In the genomic region with DNA sequence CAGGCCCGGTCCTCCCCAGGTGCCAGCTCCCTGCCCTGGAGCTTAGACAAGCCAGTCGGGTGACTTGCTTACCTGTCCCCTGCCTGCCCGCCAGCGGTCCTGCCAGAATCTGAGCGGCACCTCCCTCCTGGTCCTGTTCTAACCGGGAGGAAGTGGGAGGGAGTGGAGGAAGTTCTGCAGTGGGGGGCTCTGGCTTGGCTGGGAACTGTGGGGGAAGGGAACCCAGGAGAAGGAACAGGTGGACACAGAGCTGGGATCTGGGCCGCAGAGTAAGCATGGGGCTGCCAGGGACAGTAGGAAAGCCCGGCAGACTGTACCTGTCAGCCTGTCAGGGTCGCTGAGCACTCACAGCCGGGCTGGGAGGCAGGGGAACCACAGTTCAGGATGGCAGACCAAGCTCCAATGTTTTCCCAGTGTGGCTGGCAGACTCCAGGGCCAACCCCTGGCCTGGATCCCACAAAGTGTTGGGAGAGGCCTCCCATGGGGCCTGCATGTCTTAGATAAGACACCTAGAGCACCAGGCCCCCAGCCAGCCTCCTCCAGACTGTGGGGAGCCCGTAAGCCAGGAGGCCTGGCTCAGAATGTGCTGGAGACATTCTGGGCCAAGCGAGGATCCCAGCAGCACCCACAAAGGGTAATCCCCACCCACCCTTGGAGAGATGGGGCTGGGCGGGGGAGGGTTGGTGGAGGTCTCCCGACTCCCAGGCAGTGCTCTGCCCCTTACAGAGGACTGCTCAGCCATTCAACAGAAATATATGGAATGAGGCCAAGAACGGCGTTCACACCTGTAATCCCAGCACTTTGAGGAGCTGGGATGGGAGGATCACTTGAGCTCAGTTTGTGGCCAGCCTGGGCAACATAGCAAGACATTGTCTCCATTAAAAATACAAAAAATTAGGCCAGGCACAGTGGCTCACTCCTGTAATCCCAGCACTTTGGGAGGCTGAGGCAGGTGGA, we compare ENCODE assay signal across 8 cellular contexts. TPM values are rescaled to one million over a fixed set of nuclear protein-coding genes. Genes with fewer than 3 reads are reported as not detected.
DNase-seq lines count a peak whose midpoint lies in the region; ATAC-seq and TF ChIP-seq lines count a peak whose summit lies in the region.

No MANE protein-coding gene starts in this region.

- no peak for ATAC-seq in HG03025 (IDR thresholded peaks at IDR 0.05; ENCODE audit: low FRiP score, unreplicated experiment)
- ATAC-seq in HG02840 (IDR thresholded peaks at IDR 0.05; ENCODE audit: low FRiP score, unreplicated experiment): no peak

- peaks cover 14 to 47% (median 31%) of the 10 kb centered on the region in 4 donors for H3K4me1 Mint-ChIP-seq in CD4-positive, alpha-beta memory T cell

- H3K27me3 ChIP-seq in CD4-positive, alpha-beta memory T cell (ENCODE audit: insufficient read depth, low read length): no peaks in the 10 kb centered on the region
- H3K27me3 ChIP-seq in fibroblast of lung (ENCODE audit: control insufficient read depth, insufficient read depth, low read length) (no peaks in the 10 kb centered on the region), osteoblast (ENCODE audit: insufficient read depth, low read length) (no peaks in the 10 kb centered on the region)

- H3K36me3 Mint-ChIP-seq in CD4-positive, alpha-beta memory T cell: peaks cover 0 to 2% of the 10 kb centered on the region in 2 donors

- peak overlapping the region in 6 of 8 donors; percentile 15 to 100 (median 51) for H3K4me3 Mint-ChIP-seq in CD4-positive, alpha-beta memory T cell

- H4K20me1 ChIP-seq in fibroblast of lung (ENCODE audit: control insufficient read depth, extremely low read depth, insufficient read depth, low read length) (no peaks in the 10 kb centered on the region), osteoblast (ENCODE audit: insufficient read depth, low read length) (peaks cover 48% of the 10 kb centered on the region)

- no peaks in the 10 kb centered on the region for H3K9me3 ChIP-seq in CD4-positive, alpha-beta memory T cell (ENCODE audit: control insufficient read depth in 1 of 2, low read length in 2 of 2)
- H3K9me3 ChIP-seq in fibroblast of lung (ENCODE audit: control insufficient read depth, insufficient read depth, low read depth, low read length) (no peaks in the 10 kb centered on the region), osteoblast (ENCODE audit: low read depth, low read length) (no peaks in the 10 kb centered on the region)

- H3K27ac Mint-ChIP-seq in CD4-positive, alpha-beta memory T cell: peak overlapping the region in 4 of 7 donors; percentile 13 to 90 (median 32)

- H3K9ac ChIP-seq in fibroblast of lung (ENCODE audit: insufficient read depth, low read length): no peak overlapping the region

- H3K4me3 ChIP-seq in CD4-positive, alpha-beta memory T cell (ENCODE audit: low read length in 2 of 2): no peak overlapping the region
- H3K4me3 ChIP-seq in fibroblast of lung (replicated peaks in 1 of 4; ENCODE audit: control extremely low read depth in 1 of 4, insufficient read depth in 1 of 4, low read depth in 3 of 4, low read length in 4 of 4) (peak overlapping the region in 1 of 4 experiments; percentile 42), osteoblast (ENCODE audit: insufficient read depth, low read length) (no peak overlapping the region)

- peaks cover 68% of the 10 kb centered on the region for H3K79me2 ChIP-seq in fibroblast of lung (ENCODE audit: control insufficient read depth, insufficient read depth, low read length)
- peaks cover 77% of the 10 kb centered on the region for H3K79me2 ChIP-seq in osteoblast (ENCODE audit: insufficient read depth, low read length)

- DNase-seq in CD4-positive, alpha-beta memory T cell: no peak
- no peak for DNase-seq in RWPE1 (ENCODE audit: low spot score)
- peak in 1 of 2 donors; percentile 35 for DNase-seq in fibroblast of lung (ENCODE audit: low read depth in 2 of 2)
- DNase-seq in osteoblast (ENCODE audit: insufficient read length, low spot score, missing footprints): peak; percentile 86
- DNase-seq in HK-2 (ENCODE audit: unreplicated experiment): no peak
- DNase-seq in GM13976 (ENCODE audit: low spot score): no peak

- peaks cover 0 to 2% (median 0%) of the 10 kb centered on the region in 8 donors for H3K9me3 Mint-ChIP-seq in CD4-positive, alpha-beta memory T cell

- CTCF ChIA-PET in CD4-positive, alpha-beta memory T cell (lab: Charles Lee; ENCODE audit: partially characterized antibody): interaction anchor here (1.3 to 5.3 kb wide), 2 partner anchors 17 to 25 kb away, joined by 4 to 18 read pairs; no protein-coding TSS in a partner anchor
- CTCF ChIA-PET in RWPE1 (lab: Yijun Ruan, JAX): interaction anchor here (0.7 to 0.9 kb wide), 2 partner anchors 33 to 582 kb away, joined by 3 to 4 read pairs; no protein-coding TSS in a partner anchor

- intact Hi-C loops in CD4-positive, alpha-beta memory T cell (cut with micrococcal nuclease): no loop called here

- no peaks in the 10 kb centered on the region for H3K36me3 ChIP-seq in CD4-positive, alpha-beta memory T cell (ENCODE audit: insufficient read depth, low read length)
- no peaks in the 10 kb centered on the region for H3K36me3 ChIP-seq in fibroblast of lung (ENCODE audit: control insufficient read depth, insufficient read depth, low read length)
- no peaks in the 10 kb centered on the region for H3K36me3 ChIP-seq in osteoblast (ENCODE audit: insufficient read depth, low read length)

- H3K4me1 ChIP-seq in CD4-positive, alpha-beta memory T cell (ENCODE audit: insufficient read depth, low read length): peaks cover 50% of the 10 kb centered on the region
- H3K4me1 ChIP-seq in fibroblast of lung (ENCODE audit: control insufficient read depth, extremely low read depth, insufficient read depth, low read length) (peaks cover 32% of the 10 kb centered on the region), osteoblast (ENCODE audit: insufficient read depth, low read length) (peaks cover 44% of the 10 kb centered on the region)

- H3K27ac ChIP-seq in CD4-positive, alpha-beta memory T cell (ENCODE audit: low read depth, low read length): no peak overlapping the region
- peak overlapping the region; percentile 90 for H3K27ac ChIP-seq in RWPE1
- H3K27ac ChIP-seq in fibroblast of lung (ENCODE audit: insufficient read depth, low read length): no peak overlapping the region
- H3K27ac ChIP-seq in osteoblast (ENCODE audit: low read depth, low read length): no peak overlapping the region

- POLR2A ChIA-PET in CD4-positive, alpha-beta memory T cell (lab: Charles Lee; ENCODE audit: partially characterized antibody): interaction anchor here (0.7 to 4.9 kb wide), 4 partner anchors 31 to 37 kb away, joined by 3 to 59 read pairs (median 5); a partner anchor contains a TSS
- POLR2A ChIA-PET in RWPE1 (lab: Yijun Ruan, JAX; ENCODE audit: low non-redundant PET): no interaction called here

- TF ChIP-seq CTCF in RWPE1 (conservative IDR thresholded peaks at IDR 0.05; ENCODE audit: low read depth) (no peak), fibroblast of lung (conservative IDR thresholded peaks at IDR 0.05 in 1 of 2, IDR thresholded peaks at IDR 0.05 in 1 of 2; ENCODE audit: low read depth in 1 of 2, low read length in 2 of 2) (no peak), osteoblast (IDR thresholded peaks at IDR 0.05; ENCODE audit: extremely low read depth, low read depth, low read length) (no peak), GM13976 (IDR thresholded peaks at IDR 0.05; ENCODE audit: borderline replicate concordance, control extremely low read depth, extremely low read depth, insufficient read depth, missing control alignments) (no peak)

- H2AFZ ChIP-seq in fibroblast of lung (ENCODE audit: low read length) (no peak overlapping the region), osteoblast (ENCODE audit: low read length) (no peak overlapping the region)

- H3K4me2 ChIP-seq in fibroblast of lung (ENCODE audit: extremely low read depth, insufficient read depth, low read length) (peak overlapping the region; percentile 60), osteoblast (ENCODE audit: insufficient read depth, low read length) (no peak overlapping the region)

- in situ Hi-C loops in GM13976 (cut with MboI; ENCODE audit: low sequenced_read_pairs, unreplicated experiment): no loop called here

- no peaks in the 10 kb centered on the region for H3K27me3 Mint-ChIP-seq in CD4-positive, alpha-beta memory T cell

RNA-seq across cellular contexts. Expression of a gene that starts 2.3 kb away (rescaled TPM):
- total RNA-seq in CD4-positive, alpha-beta memory T cell: 10 to 100 TPM; 42.7 to 43.2 TPM
- 10 to 100 TPM; 46.4 to 91.1 TPM for polyA plus RNA-seq in CD4-positive, alpha-beta memory T cell
- 36.5 and 82.1 TPM in 2 replicates for total RNA-seq in fibroblast of lung
- polyA plus RNA-seq in fibroblast of lung: 234 and 298 TPM in 2 replicates
- polyA plus RNA-seq in fibroblast of lung (2012): 321 and 443 TPM in 2 replicates
- 361 and 617 TPM in 2 replicates for polyA minus RNA-seq in fibroblast of lung (ENCODE audit: low replicate concordance)
- total RNA-seq in osteoblast: 84.3 and 86.9 TPM in 2 replicates

RNA-seq across cellular contexts. Expression of a gene that starts 6.4 kb away (rescaled TPM):
- total RNA-seq in CD4-positive, alpha-beta memory T cell: 1 to 10 TPM; 1.9 to 2.1 TPM
- polyA plus RNA-seq in CD4-positive, alpha-beta memory T cell: under 1 TPM in 1 of 2 donors, not detected in 1; 0.78 TPM
- total RNA-seq in fibroblast of lung: 0.51 and 0.66 TPM in 2 replicates
- 0.08 and 0.11 TPM in 2 replicates for polyA plus RNA-seq in fibroblast of lung
- not detected in 2 replicates for polyA plus RNA-seq in fibroblast of lung (2012)
- polyA minus RNA-seq in fibroblast of lung (ENCODE audit: low replicate concordance): not detected in 2 replicates
- total RNA-seq in osteoblast: 0.72 and 1.2 TPM in 2 replicates

RNA-seq across cellular contexts. Expression of a gene that starts 32.2 kb away (rescaled TPM):
- total RNA-seq in CD4-positive, alpha-beta memory T cell: 10 to 100 TPM; 80.6 to 82.3 TPM
- 10 to 100 TPM; 66.1 to 74.9 TPM for polyA plus RNA-seq in CD4-positive, alpha-beta memory T cell
- total RNA-seq in fibroblast of lung (24.1 and 31.0 TPM in 2 replicates), osteoblast (21.2 and 22.4 TPM in 2 replicates)
- 28.2 and 38.6 TPM in 2 replicates for polyA plus RNA-seq in fibroblast of lung
- 42.1 and 51.2 TPM in 2 replicates for polyA plus RNA-seq in fibroblast of lung (2012)
- polyA minus RNA-seq in fibroblast of lung (ENCODE audit: low replicate concordance): 44.9 and 57.2 TPM in 2 replicates
